32 cellular contexts compared by ENCODE assay signal in the genomic region with DNA sequence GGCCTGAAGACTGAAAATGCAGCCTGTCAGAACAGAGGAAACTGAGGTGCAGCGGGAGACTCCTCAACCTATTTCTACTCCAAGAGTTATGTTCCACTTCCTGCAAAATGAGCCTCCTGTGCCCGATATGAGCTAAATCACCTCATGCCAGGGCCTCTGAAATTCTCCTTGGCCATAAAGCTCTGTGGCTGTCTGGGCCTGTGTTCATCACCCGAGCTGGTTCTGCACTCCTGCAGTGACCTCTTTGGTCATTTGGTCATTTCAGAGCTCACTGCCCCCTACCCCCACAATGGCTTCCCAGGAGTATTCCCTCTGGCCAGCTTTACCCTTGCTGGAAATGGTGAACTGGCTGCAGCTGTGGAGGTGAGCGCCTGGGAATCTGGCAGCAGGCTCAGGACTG. TPM values are rescaled to one million over a fixed set of nuclear protein-coding genes. Genes with fewer than 3 reads are reported as not detected.
"Had no signal": no experiment of that assay in that cellular context is flagged by ENCODE, and none has a peak within 500 bp of the region (broad histone marks: within the 10 kb centered on the region; RNA-seq: fewer than 3 reads in every experiment).

No MANE protein-coding gene starts in this region.

- H3K9me3 Mint-ChIP-seq: mesothelial cell of epicardium; natural killer cell; nephron progenitor cell; stimulated activated memory B cell treated with anti-CD40 and anti-IgM and Interleukin-4, amounts not matched to agents 10 μg/mL and 1 μg/mL and 100 μg/mL, for 72 hours; stimulated activated naive CD8-positive, alpha-beta T cell treated with anti-CD3 and anti-CD28 coated beads, Interleukin-15, amount 100 ng/mL, for 72 hours; type B pancreatic cell had no signal

- H3K9me3 ChIP-seq: left lung, lower lobe of right lung, psoas muscle, right lobe of liver, tibial nerve, uterus had no signal

- H3K4me1 Mint-ChIP-seq: natural killer cell; stimulated activated memory B cell treated with anti-CD40 and anti-IgM and Interleukin-4, amounts not matched to agents 10 μg/mL and 1 μg/mL and 100 μg/mL, for 72 hours had no signal

- H3K4me2 ChIP-seq: smooth muscle cell had no signal

- H3K4me1 ChIP-seq: left lung, lower lobe of right lung, parathyroid adenoma, psoas muscle had no signal

- H3K9ac ChIP-seq: parathyroid adenoma had no signal

- H3K27ac Mint-ChIP-seq: mesothelial cell of epicardium; naive B cell; natural killer cell; nephron progenitor cell; stimulated activated memory B cell treated with anti-CD40 and anti-IgM and Interleukin-4, amounts not matched to agents 10 μg/mL and 1 μg/mL and 100 μg/mL, for 72 hours; stimulated activated naive CD8-positive, alpha-beta T cell treated with anti-CD3 and anti-CD28 coated beads, Interleukin-15, amount 100 ng/mL, for 72 hours; type B pancreatic cell had no signal

- H3K27ac ChIP-seq: left lung, lower lobe of right lung, parathyroid adenoma, psoas muscle, right lobe of liver, tibial nerve, uterus had no signal

- H2AFZ ChIP-seq: parathyroid adenoma had no signal

- H3K4me3 ChIP-seq: left lung, lower lobe of right lung, psoas muscle, right lobe of liver, smooth muscle cell, tibial nerve, uterus had no signal

- H3K36me3 ChIP-seq: left lung, lower lobe of right lung, right lobe of liver, uterus had no signal

- H3K4me3 Mint-ChIP-seq: mesothelial cell of epicardium; naive B cell; natural killer cell; nephron progenitor cell; stimulated activated memory B cell treated with anti-CD40 and anti-IgM and Interleukin-4, amounts not matched to agents 10 μg/mL and 1 μg/mL and 100 μg/mL, for 72 hours; stimulated activated naive CD8-positive, alpha-beta T cell treated with anti-CD3 and anti-CD28 coated beads, Interleukin-15, amount 100 ng/mL, for 72 hours; type B pancreatic cell had no signal

- H3K79me2 ChIP-seq: parathyroid adenoma had no signal

- ATAC-seq: left cardiac atrium; left lung; lower lobe of right lung; natural killer cell; psoas muscle; right lobe of liver; stimulated activated memory B cell treated with anti-CD40 and anti-IgM and Interleukin-4, amounts not matched to agents 10 μg/mL and 1 μg/mL and 100 μg/mL, for 72 hours; stimulated activated naive CD8-positive, alpha-beta T cell treated with anti-CD3 and anti-CD28 coated beads, Interleukin-15, amount 100 ng/mL, for 72 hours had no signal

- H3K27me3 Mint-ChIP-seq: naive B cell; stimulated activated naive CD8-positive, alpha-beta T cell treated with anti-CD3 and anti-CD28 coated beads, Interleukin-15, amount 100 ng/mL, for 72 hours had no signal

- H3K36me3 Mint-ChIP-seq: mesothelial cell of epicardium; naive B cell; natural killer cell; stimulated activated memory B cell treated with anti-CD40 and anti-IgM and Interleukin-4, amounts not matched to agents 10 μg/mL and 1 μg/mL and 100 μg/mL, for 72 hours; type B pancreatic cell had no signal

- DNase-seq: hippocampal formation; kidney glomerular epithelial cell; left cardiac atrium; left lung; lower lobe of right lung; mammary epithelial cell; mesenchymal stem cell; naive B cell; natural killer cell; nephron progenitor cell; nucleus accumbens; psoas muscle; right lobe of liver; stimulated activated CD4-positive, alpha-beta T cell treated with anti-CD3 and anti-CD28 coated beads, Interleukin-1b, Interleukin-23, amount 100 ng/mL, for 48 hours; stimulated activated CD4-positive, alpha-beta T cell treated with anti-CD3 and anti-CD28 coated beads, Interleukin-2, amount 100 ng/mL, for 48 hours; stimulated activated CD4-positive, alpha-beta T cell treated with anti-CD3 and anti-CD28 coated beads, Interleukin-4, amount 100 ng/mL, for 4 hours; stimulated activated CD8-positive, alpha-beta memory T cell treated with anti-CD3 and anti-CD28 coated beads, Interleukin-4, amount 100 ng/mL, for 48 hours; stimulated activated naive CD4-positive, alpha-beta T cell treated with Interleukin-2 at 50 U/mL for 16 hours; stimulated activated naive CD8-positive, alpha-beta T cell treated with anti-CD3 and anti-CD28 coated beads, Interleukin-15, amount 100 ng/mL, for 72 hours; substantia nigra; uterus had no signal

- H3K27me3 ChIP-seq: left lung, right lobe of liver, tibial nerve, uterus had no signal

RNA-seq across cellular contexts. Expression of gene SERPINE3, which starts 51.7 kb away (rescaled TPM):
- total RNA-seq: left cardiac atrium, left lung, liver, lower lobe of right lung, natural killer cell, osteocyte, posterior vena cava, psoas muscle, right lobe of liver, skeletal muscle tissue, smooth muscle cell had no signal
- polyA plus RNA-seq: keratinocyte, mammary epithelial cell, smooth muscle cell had no signal
